1 cellular context compared by ENCODE assay signal in the genomic region with DNA sequence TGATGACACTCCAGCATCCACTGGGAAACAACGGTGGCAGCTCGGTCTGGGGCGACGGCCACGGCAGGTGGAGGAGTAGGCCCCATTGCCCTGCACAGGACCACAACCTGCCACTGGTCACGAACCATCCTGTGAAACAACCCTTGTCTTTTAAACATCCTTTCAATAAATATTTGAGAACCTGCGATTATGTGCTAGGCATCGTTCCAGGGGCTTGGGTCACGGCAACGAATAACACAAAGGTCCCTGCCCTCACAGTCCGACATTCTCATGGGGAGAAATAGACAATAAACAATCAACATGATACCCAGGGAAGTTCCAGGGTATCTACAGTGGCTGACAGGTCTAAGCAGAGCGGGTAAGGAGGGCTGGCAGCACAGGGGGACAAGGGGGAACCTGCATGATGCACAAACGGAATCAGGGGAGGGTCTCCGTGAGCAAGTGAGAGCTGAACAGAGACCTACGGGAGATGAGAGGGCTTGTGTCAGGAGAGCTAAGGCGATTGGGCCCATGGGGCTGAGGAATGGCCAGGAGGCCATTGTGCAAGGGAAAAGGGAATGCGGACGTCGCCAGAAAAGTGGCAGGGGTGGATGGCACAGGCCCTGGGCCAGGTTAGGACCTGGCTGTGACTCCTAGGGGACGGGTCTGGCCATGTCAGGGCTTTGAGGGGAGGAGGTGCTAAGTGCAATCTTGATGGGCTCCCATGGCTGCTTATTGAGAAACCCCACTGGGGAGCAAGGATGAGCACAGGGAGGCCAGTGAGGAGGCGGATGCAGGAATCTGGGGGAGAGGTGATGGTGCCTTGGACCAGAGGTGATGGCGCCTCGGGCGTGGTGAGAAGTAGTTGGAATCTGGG.
TF ChIP-seq lines count a peak whose summit lies in the region.

No MANE protein-coding gene starts in this region.

TF ChIP-seq in HepG2, 621 proteins besides CTCF, POLR2A, EP300 and RAD21 (continued from another document and continues in another):
- TF ChIP-seq, protein P1, sequence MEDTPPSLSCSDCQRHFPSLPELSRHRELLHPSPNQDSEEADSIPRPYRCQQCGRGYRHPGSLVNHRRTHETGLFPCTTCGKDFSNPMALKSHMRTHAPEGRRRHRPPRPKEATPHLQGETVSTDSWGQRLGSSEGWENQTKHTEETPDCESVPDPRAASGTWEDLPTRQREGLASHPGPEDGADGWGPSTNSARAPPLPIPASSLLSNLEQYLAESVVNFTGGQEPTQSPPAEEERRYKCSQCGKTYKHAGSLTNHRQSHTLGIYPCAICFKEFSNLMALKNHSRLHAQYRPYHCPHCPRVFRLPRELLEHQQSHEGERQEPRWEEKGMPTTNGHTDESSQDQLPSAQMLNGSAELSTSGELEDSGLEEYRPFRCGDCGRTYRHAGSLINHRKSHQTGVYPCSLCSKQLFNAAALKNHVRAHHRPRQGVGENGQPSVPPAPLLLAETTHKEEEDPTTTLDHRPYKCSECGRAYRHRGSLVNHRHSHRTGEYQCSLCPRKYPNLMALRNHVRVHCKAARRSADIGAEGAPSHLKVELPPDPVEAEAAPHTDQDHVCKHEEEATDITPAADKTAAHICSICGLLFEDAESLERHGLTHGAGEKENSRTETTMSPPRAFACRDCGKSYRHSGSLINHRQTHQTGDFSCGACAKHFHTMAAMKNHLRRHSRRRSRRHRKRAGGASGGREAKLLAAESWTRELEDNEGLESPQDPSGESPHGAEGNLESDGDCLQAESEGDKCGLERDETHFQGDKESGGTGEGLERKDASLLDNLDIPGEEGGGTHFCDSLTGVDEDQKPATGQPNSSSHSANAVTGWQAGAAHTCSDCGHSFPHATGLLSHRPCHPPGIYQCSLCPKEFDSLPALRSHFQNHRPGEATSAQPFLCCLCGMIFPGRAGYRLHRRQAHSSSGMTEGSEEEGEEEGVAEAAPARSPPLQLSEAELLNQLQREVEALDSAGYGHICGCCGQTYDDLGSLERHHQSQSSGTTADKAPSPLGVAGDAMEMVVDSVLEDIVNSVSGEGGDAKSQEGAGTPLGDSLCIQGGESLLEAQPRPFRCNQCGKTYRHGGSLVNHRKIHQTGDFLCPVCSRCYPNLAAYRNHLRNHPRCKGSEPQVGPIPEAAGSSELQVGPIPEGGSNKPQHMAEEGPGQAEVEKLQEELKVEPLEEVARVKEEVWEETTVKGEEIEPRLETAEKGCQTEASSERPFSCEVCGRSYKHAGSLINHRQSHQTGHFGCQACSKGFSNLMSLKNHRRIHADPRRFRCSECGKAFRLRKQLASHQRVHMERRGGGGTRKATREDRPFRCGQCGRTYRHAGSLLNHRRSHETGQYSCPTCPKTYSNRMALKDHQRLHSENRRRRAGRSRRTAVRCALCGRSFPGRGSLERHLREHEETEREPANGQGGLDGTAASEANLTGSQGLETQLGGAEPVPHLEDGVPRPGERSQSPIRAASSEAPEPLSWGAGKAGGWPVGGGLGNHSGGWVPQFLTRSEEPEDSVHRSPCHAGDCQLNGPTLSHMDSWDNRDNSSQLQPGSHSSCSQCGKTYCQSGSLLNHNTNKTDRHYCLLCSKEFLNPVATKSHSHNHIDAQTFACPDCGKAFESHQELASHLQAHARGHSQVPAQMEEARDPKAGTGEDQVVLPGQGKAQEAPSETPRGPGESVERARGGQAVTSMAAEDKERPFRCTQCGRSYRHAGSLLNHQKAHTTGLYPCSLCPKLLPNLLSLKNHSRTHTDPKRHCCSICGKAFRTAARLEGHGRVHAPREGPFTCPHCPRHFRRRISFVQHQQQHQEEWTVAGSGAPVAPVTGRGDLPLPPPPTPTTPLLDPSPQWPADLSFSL (CRISPR knock-in tag; IDR thresholded peaks at IDR 0.05), result no peak
- TF ChIP-seq, protein P2, sequence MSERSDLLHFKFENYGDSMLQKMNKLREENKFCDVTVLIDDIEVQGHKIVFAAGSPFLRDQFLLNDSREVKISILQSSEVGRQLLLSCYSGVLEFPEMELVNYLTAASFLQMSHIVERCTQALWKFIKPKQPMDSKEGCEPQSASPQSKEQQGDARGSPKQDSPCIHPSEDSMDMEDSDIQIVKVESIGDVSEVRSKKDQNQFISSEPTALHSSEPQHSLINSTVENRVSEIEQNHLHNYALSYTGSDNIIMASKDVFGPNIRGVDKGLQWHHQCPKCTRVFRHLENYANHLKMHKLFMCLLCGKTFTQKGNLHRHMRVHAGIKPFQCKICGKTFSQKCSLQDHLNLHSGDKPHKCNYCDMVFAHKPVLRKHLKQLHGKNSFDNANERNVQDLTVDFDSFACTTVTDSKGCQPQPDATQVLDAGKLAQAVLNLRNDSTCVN (CRISPR knock-in tag; IDR thresholded peaks at IDR 0.05; ENCODE audit: borderline replicate concordance), result 0 out of 2 replicates have a peak, but pooled peaks have one; percentile 26
- peak; percentile 56; the same call in 1 of the 2 replicates for TF ChIP-seq NR2F2 (IDR thresholded peaks at IDR 0.05; ENCODE audit: borderline replicate concordance, low read depth)
- TF ChIP-seq, protein P3, sequence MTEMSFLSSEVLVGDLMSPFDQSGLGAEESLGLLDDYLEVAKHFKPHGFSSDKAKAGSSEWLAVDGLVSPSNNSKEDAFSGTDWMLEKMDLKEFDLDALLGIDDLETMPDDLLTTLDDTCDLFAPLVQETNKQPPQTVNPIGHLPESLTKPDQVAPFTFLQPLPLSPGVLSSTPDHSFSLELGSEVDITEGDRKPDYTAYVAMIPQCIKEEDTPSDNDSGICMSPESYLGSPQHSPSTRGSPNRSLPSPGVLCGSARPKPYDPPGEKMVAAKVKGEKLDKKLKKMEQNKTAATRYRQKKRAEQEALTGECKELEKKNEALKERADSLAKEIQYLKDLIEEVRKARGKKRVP (CRISPR knock-in tag; IDR thresholded peaks at IDR 0.05), result no peak
- no peak for TF ChIP-seq RARG (CRISPR knock-in tag; IDR thresholded peaks at IDR 0.05; ENCODE audit: low read depth)
- TF ChIP-seq ZNF205 (CRISPR knock-in tag; IDR thresholded peaks at IDR 0.05), result no peak
- no peak for TF ChIP-seq STAG1 (CRISPR knock-in tag; IDR thresholded peaks at IDR 0.05)
- TF ChIP-seq ZNF816 (CRISPR knock-in tag; IDR thresholded peaks at IDR 0.05; ENCODE audit: borderline replicate concordance), result no peak
- no peak for TF ChIP-seq ZNF777 (CRISPR knock-in tag; IDR thresholded peaks at IDR 0.05)
- TF ChIP-seq ZNF543 (CRISPR knock-in tag; IDR thresholded peaks at IDR 0.05), result no peak
- no peak for TF ChIP-seq SYNCRIP (IDR thresholded peaks at IDR 0.05; ENCODE audit: insufficient read depth, low read depth, low read length)
- no peak for TF ChIP-seq ZNF124 (CRISPR knock-in tag; IDR thresholded peaks at IDR 0.05)
- no peak for TF ChIP-seq ZNF234 (CRISPR knock-in tag; conservative IDR thresholded peaks at IDR 0.05)
- TF ChIP-seq FOXO1 (CRISPR knock-in tag; IDR thresholded peaks at IDR 0.05), result peak; percentile 63
- no peak for TF ChIP-seq HOXA5 (CRISPR knock-in tag; IDR thresholded peaks at IDR 0.05)
- TF ChIP-seq ZNF674 (CRISPR knock-in tag; IDR thresholded peaks at IDR 0.05; ENCODE audit: low read depth), result no peak
- TF ChIP-seq ZNF660 (CRISPR knock-in tag; IDR thresholded peaks at IDR 0.05; ENCODE audit: borderline replicate concordance, low read depth), result no peak
- no peak for TF ChIP-seq ZKSCAN1 (IDR thresholded peaks at IDR 0.05; ENCODE audit: low read length)
- TF ChIP-seq ZNF430 (CRISPR knock-in tag; IDR thresholded peaks at IDR 0.05), result no peak
- 0 out of 2 replicates have a peak, but pooled peaks have one; percentile 3 for TF ChIP-seq HNF4A (CRISPR knock-in tag; IDR thresholded peaks at IDR 0.05)
- 0 out of 2 replicates have a peak, but pooled peaks have one; percentile 51 for TF ChIP-seq SNAPC2 (CRISPR knock-in tag; IDR thresholded peaks at IDR 0.05)
- TF ChIP-seq, protein P4, sequence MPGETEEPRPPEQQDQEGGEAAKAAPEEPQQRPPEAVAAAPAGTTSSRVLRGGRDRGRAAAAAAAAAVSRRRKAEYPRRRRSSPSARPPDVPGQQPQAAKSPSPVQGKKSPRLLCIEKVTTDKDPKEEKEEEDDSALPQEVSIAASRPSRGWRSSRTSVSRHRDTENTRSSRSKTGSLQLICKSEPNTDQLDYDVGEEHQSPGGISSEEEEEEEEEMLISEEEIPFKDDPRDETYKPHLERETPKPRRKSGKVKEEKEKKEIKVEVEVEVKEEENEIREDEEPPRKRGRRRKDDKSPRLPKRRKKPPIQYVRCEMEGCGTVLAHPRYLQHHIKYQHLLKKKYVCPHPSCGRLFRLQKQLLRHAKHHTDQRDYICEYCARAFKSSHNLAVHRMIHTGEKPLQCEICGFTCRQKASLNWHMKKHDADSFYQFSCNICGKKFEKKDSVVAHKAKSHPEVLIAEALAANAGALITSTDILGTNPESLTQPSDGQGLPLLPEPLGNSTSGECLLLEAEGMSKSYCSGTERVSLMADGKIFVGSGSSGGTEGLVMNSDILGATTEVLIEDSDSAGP (CRISPR knock-in tag; IDR thresholded peaks at IDR 0.05; ENCODE audit: borderline replicate concordance), result no peak
- TF ChIP-seq PHB2 (IDR thresholded peaks at IDR 0.05; ENCODE audit: partially characterized antibody), result no peak
- TF ChIP-seq RARA (CRISPR knock-in tag; IDR thresholded peaks at IDR 0.05), result peak; percentile 47
- TF ChIP-seq, protein P5, sequence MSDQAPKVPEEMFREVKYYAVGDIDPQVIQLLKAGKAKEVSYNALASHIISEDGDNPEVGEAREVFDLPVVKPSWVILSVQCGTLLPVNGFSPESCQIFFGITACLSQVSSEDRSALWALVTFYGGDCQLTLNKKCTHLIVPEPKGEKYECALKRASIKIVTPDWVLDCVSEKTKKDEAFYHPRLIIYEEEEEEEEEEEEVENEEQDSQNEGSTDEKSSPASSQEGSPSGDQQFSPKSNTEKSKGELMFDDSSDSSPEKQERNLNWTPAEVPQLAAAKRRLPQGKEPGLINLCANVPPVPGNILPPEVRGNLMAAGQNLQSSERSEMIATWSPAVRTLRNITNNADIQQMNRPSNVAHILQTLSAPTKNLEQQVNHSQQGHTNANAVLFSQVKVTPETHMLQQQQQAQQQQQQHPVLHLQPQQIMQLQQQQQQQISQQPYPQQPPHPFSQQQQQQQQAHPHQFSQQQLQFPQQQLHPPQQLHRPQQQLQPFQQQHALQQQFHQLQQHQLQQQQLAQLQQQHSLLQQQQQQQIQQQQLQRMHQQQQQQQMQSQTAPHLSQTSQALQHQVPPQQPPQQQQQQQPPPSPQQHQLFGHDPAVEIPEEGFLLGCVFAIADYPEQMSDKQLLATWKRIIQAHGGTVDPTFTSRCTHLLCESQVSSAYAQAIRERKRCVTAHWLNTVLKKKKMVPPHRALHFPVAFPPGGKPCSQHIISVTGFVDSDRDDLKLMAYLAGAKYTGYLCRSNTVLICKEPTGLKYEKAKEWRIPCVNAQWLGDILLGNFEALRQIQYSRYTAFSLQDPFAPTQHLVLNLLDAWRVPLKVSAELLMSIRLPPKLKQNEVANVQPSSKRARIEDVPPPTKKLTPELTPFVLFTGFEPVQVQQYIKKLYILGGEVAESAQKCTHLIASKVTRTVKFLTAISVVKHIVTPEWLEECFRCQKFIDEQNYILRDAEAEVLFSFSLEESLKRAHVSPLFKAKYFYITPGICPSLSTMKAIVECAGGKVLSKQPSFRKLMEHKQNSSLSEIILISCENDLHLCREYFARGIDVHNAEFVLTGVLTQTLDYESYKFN (CRISPR knock-in tag; conservative IDR thresholded peaks at IDR 0.05), result peak; percentile 70
- TF ChIP-seq ZEB1 (IDR thresholded peaks at IDR 0.05; ENCODE audit: insufficient replicate concordance, low read depth), result no peak
- peak; percentile 73 for TF ChIP-seq ZBTB38 (CRISPR knock-in tag; IDR thresholded peaks at IDR 0.05)
- TF ChIP-seq NR2F6 (IDR thresholded peaks at IDR 0.05), result peak; percentile 72
- peak; percentile 67 for TF ChIP-seq NR2F6 (CRISPR knock-in tag; IDR thresholded peaks at IDR 0.05)
- TF ChIP-seq, protein P6, sequence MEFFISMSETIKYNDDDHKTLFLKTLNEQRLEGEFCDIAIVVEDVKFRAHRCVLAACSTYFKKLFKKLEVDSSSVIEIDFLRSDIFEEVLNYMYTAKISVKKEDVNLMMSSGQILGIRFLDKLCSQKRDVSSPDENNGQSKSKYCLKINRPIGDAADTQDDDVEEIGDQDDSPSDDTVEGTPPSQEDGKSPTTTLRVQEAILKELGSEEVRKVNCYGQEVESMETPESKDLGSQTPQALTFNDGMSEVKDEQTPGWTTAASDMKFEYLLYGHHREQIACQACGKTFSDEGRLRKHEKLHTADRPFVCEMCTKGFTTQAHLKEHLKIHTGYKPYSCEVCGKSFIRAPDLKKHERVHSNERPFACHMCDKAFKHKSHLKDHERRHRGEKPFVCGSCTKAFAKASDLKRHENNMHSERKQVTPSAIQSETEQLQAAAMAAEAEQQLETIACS (CRISPR knock-in tag; IDR thresholded peaks at IDR 0.05), result no peak
- TF ChIP-seq MIXL1 (CRISPR knock-in tag; IDR thresholded peaks at IDR 0.05), result no peak
- 0 out of 2 replicates have a peak, but pooled peaks have one; percentile 20 for TF ChIP-seq HMG20A (CRISPR knock-in tag; IDR thresholded peaks at IDR 0.05; ENCODE audit: borderline replicate concordance)
- TF ChIP-seq SIX1 (CRISPR knock-in tag; IDR thresholded peaks at IDR 0.05; ENCODE audit: borderline replicate concordance), result no peak
- TF ChIP-seq MIER3 (CRISPR knock-in tag; IDR thresholded peaks at IDR 0.05; ENCODE audit: borderline replicate concordance), result no peak
- TF ChIP-seq HNRNPL (IDR thresholded peaks at IDR 0.05; ENCODE audit: low read depth, low read length), result 0 out of 2 replicates have a peak, but pooled peaks have one; percentile 32
- TF ChIP-seq ATM (IDR thresholded peaks at IDR 0.05; ENCODE audit: borderline replicate concordance), result no peak
- no peak for TF ChIP-seq SRSF1 (optimal IDR thresholded peaks at IDR 0.05; ENCODE audit: low read depth, low read length)
